14 cellular contexts compared by ENCODE assay signal in the genomic region with DNA sequence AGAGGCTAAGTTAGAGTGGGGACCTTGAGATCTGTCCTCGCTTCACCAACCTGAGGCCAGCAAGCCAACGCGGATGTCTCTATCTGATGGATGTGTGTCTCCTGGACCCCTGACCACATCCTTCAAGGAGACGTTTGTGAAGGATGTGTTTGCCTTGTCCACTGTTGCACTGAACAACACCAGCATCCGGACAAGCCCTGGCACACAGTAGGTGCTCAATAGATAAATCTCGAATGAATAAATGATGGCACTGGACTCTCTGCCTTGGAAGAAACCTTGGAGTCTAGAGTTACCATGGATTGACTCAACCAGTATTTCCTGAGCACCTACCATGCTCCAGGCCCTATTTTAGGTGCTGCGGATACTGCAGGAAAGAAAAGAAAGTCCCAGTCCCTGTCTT.
"Had no signal": no experiment of that assay in that cellular context is flagged by ENCODE, and none has a peak within 500 bp of the region (broad histone marks: within the 10 kb centered on the region; RNA-seq: fewer than 3 reads in every experiment).

No MANE protein-coding gene starts in this region.

- H3K4me1 Mint-ChIP-seq: stimulated activated effector memory CD8-positive, alpha-beta T cell treated with anti-CD3 and anti-CD28 coated beads, Interleukin-12 subunit alpha, Interleukin-12 subunit beta, amount 100 ng/mL, for 72 hours had no signal

- ATAC-seq: activated naive CD4-positive, alpha-beta T cell treated with anti-CD3 and anti-CD28 coated beads, Interleukin-2, amount 50 U/mL, for 72 hours; activated T-cell treated with anti-CD3 and anti-CD28 coated beads, Interleukin-2, amount 50 U/mL, for 4 hours; esophagus mucosa; left colon; stimulated activated effector memory CD8-positive, alpha-beta T cell treated with anti-CD3 and anti-CD28 coated beads, Interleukin-12 subunit alpha, Interleukin-12 subunit beta, amount 100 ng/mL, for 72 hours had no signal

- FAIRE-seq: endometrium had no signal

- H3K27me3 ChIP-seq: brain microvascular endothelial cell, ovary had no signal

- H3K9me3 ChIP-seq: ovary had no signal

- H3K4me3 Mint-ChIP-seq: activated T-cell treated with anti-CD3 and anti-CD28 coated beads, Interleukin-2, amount 50 U/mL, for 4 hours; neural crest cell; stimulated activated effector memory CD8-positive, alpha-beta T cell treated with anti-CD3 and anti-CD28 coated beads, Interleukin-12 subunit alpha, Interleukin-12 subunit beta, amount 100 ng/mL, for 72 hours; T-helper 2 cell treated with Interferon-gamma antibody and Interleukin-4, amounts not matched to agents 5 μg/mL and 100 μg/mL, for 36 hours had no signal

- H3K9me3 Mint-ChIP-seq: activated naive CD4-positive, alpha-beta T cell treated with anti-CD3 and anti-CD28 coated beads, Interleukin-2, amount 50 U/mL, for 72 hours; activated T-cell treated with anti-CD3 and anti-CD28 coated beads, Interleukin-2, amount 50 U/mL, for 4 hours; stimulated activated effector memory CD8-positive, alpha-beta T cell treated with anti-CD3 and anti-CD28 coated beads, Interleukin-12 subunit alpha, Interleukin-12 subunit beta, amount 100 ng/mL, for 72 hours; T-helper 2 cell treated with Interferon-gamma antibody and Interleukin-4, amounts not matched to agents 5 μg/mL and 100 μg/mL, for 36 hours had no signal

- H3K36me3 Mint-ChIP-seq: activated naive CD4-positive, alpha-beta T cell treated with anti-CD3 and anti-CD28 coated beads, Interleukin-2, amount 50 U/mL, for 72 hours; stimulated activated effector memory CD8-positive, alpha-beta T cell treated with anti-CD3 and anti-CD28 coated beads, Interleukin-12 subunit alpha, Interleukin-12 subunit beta, amount 100 ng/mL, for 72 hours had no signal

- H3K27ac Mint-ChIP-seq: activated naive CD4-positive, alpha-beta T cell treated with anti-CD3 and anti-CD28 coated beads, Interleukin-2, amount 50 U/mL, for 72 hours; stimulated activated effector memory CD8-positive, alpha-beta T cell treated with anti-CD3 and anti-CD28 coated beads, Interleukin-12 subunit alpha, Interleukin-12 subunit beta, amount 100 ng/mL, for 72 hours; T-helper 2 cell treated with Interferon-gamma antibody and Interleukin-4, amounts not matched to agents 5 μg/mL and 100 μg/mL, for 36 hours had no signal

- DNase-seq: activated CD4-positive, alpha-beta T cell treated with anti-CD3 and anti-CD28 coated beads, Interleukin-2, amount 50 U/mL, for 48 hours; activated effector memory CD4-positive, alpha-beta T cell treated with anti-CD3 and anti-CD28 coated beads, Interleukin-2, amount 50 U/mL, for 16 hours; activated T-cell treated with anti-CD3 and anti-CD28 coated beads, Interleukin-2, amount 50 U/mL, for 4 hours; amygdala; brain microvascular endothelial cell; left colon; ovary had no signal

- H3K36me3 ChIP-seq: brain microvascular endothelial cell, ovary had no signal

- H3K4me3 ChIP-seq: ovary, skin epidermis had no signal

- H3K27ac ChIP-seq: brain microvascular endothelial cell, ovary had no signal
